8 cellular contexts compared by ENCODE assay signal in genomic region chr10:42553064-42553407, GRCh38.
DNase-seq lines count a peak whose midpoint lies in the region; ATAC-seq and TF ChIP-seq lines count a peak whose summit lies in the region.

No MANE protein-coding gene starts in this region.

- H3K9ac ChIP-seq in rectal smooth muscle tissue (ENCODE audit: low read length) = no peak overlapping the region

- H3K27ac ChIP-seq in RWPE2 (ENCODE audit: poor library complexity, severe bottlenecking) (no peak overlapping the region), rectal smooth muscle tissue (ENCODE audit: low read depth, low read length) (peak overlapping the region; percentile 19)

- peaks cover 15% of the 10 kb centered on the region for H3K36me3 ChIP-seq in RWPE2 (ENCODE audit: low read depth)
- H3K36me3 ChIP-seq in rectal smooth muscle tissue (ENCODE audit: control insufficient read depth, insufficient read depth, low read length) = no peaks in the 10 kb centered on the region

- no peak for DNase-seq in RWPE2 (ENCODE audit: low spot score)
- DNase-seq in fibroblast of villous mesenchyme (ENCODE audit: low read depth) = no peak
- no peak for DNase-seq in A172 (ENCODE audit: low spot score)
- no peak for DNase-seq in SKM-1 treated with dmso at 0.1 percent for 144 hours (lab: John Stamatoyannopoulos, UW; ENCODE audit: unreplicated experiment)
- DNase-seq in NCI-H2196 treated with DMSO at 0.1 percent for 48 hours (lab: John Stamatoyannopoulos, UW; ENCODE audit: unreplicated experiment) = no peak

- H3K27me3 ChIP-seq in RWPE2 (ENCODE audit: insufficient read depth, poor library complexity, severe bottlenecking) = no peaks in the 10 kb centered on the region
- no peaks in the 10 kb centered on the region for H3K27me3 ChIP-seq in rectal smooth muscle tissue (ENCODE audit: control insufficient read depth, insufficient read depth, low read length)

- H3K4me1 ChIP-seq in RWPE2 (ENCODE audit: insufficient read depth, poor library complexity, severe bottlenecking) (no peaks in the 10 kb centered on the region), rectal smooth muscle tissue (ENCODE audit: control insufficient read depth, insufficient read depth, low read length) (peaks cover 6% of the 10 kb centered on the region)

- ATAC-seq in GM18517 (IDR thresholded peaks at IDR 0.05; ENCODE audit: unreplicated experiment) (peak; percentile 42), HG02610 (IDR thresholded peaks at IDR 0.05; ENCODE audit: unreplicated experiment) (peak; percentile 27), RWPE2 (ENCODE audit: low read depth) (peak; percentile 6; the same call in 2 of the 3 replicates)

- H3K4me3 ChIP-seq in RWPE2 (ENCODE audit: severe bottlenecking) (peak overlapping the region; percentile 53), fibroblast of villous mesenchyme (ENCODE audit: low read depth, low read length) (peak overlapping the region; percentile 63), rectal smooth muscle tissue (ENCODE audit: low read length) (peak overlapping the region; percentile 76)

- TF ChIP-seq CTCF in RWPE2 (IDR thresholded peaks at IDR 0.05; ENCODE audit: poor library complexity, severe bottlenecking) = no peak
- TF ChIP-seq CTCF in fibroblast of villous mesenchyme (IDR thresholded peaks at IDR 0.05; ENCODE audit: insufficient read depth, low read depth, low read length) = no peak

- H3K9me3 ChIP-seq in RWPE2 (ENCODE audit: severe bottlenecking) = no peaks in the 10 kb centered on the region
